Comparison of ENCODE assay signal across 9 cellular contexts in genomic region chr3:14434541-14435151, GRCh38. TPM values are rescaled to one million over a fixed set of nuclear protein-coding genes. Genes with fewer than 3 reads are reported as not detected.
DNase-seq lines count a peak whose midpoint lies in the region; ATAC-seq and TF ChIP-seq lines count a peak whose summit lies in the region.
"Had no signal": no experiment of that assay in that cellular context is flagged by ENCODE, and none has a peak within 500 bp of the region (broad histone marks: within the 10 kb centered on the region; RNA-seq: fewer than 3 reads in every experiment).

No MANE protein-coding gene starts in this region.

- H3K4me3 Mint-ChIP-seq in CD8-positive, alpha-beta memory T cell = peak overlapping the region; percentile 37 to 76 (median 67)
- H3K4me3 Mint-ChIP-seq in effector memory CD8-positive, alpha-beta T cell = peak overlapping the region; percentile 80 to 87
- no peak overlapping the region for H3K4me3 Mint-ChIP-seq in neural crest cell

- H3K36me3 Mint-ChIP-seq in CD8-positive, alpha-beta memory T cell = peaks cover 0 to 5% (median 0%) of the 10 kb centered on the region in 3 donors
- peaks cover 34% of the 10 kb centered on the region for H3K36me3 Mint-ChIP-seq in effector memory CD8-positive, alpha-beta T cell (ENCODE audit: insufficient read depth)
- H3K36me3 Mint-ChIP-seq in neural crest cell (ENCODE audit: low read depth) = no peaks in the 10 kb centered on the region

- DNase-seq in CD8-positive, alpha-beta memory T cell = no peak
- DNase-seq in NT2/D1 (ENCODE audit: low read depth, low spot score) (no peak), neural crest cell (ENCODE audit: low read depth, low spot score) (no peak), NCI-H1105 (lab: John Stamatoyannopoulos, UW) (no peak), NCI-H1436 treated with DMSO at 0.1 percent for 48 hours (lab: John Stamatoyannopoulos, UW) (no peak), lower leg skin (ENCODE audit: low spot score in 2 of 2) (no peak)
- DNase-seq in effector memory CD8-positive, alpha-beta T cell = no peak
- DNase-seq: NCI-H187 treated with DMSO at 0.1 percent for 48 hours had no signal

- no peak for ATAC-seq in effector memory CD8-positive, alpha-beta T cell (replicated peaks)
- no peak for ATAC-seq in GM18861 (IDR thresholded peaks at IDR 0.05; ENCODE audit: unreplicated experiment)

- H3K9ac ChIP-seq in NT2/D1 (ENCODE audit: insufficient read length, low read depth) = peak overlapping the region; percentile 28

- H3K27ac Mint-ChIP-seq in CD8-positive, alpha-beta memory T cell = peak overlapping the region; percentile 97 to 100 (median 100)
- peak overlapping the region; percentile 95 to 100 for H3K27ac Mint-ChIP-seq in effector memory CD8-positive, alpha-beta T cell
- peak overlapping the region; percentile 62 for H3K27ac Mint-ChIP-seq in neural crest cell (ENCODE audit: unreplicated experiment)

- peaks cover 67% of the 10 kb centered on the region for H3K4me1 ChIP-seq in CD8-positive, alpha-beta memory T cell (ENCODE audit: insufficient read depth, low read length)
- peaks cover 38% of the 10 kb centered on the region for H3K4me1 ChIP-seq in NT2/D1 (ENCODE audit: insufficient read depth, insufficient read length)

- intact Hi-C loops in lower leg skin (cut with DNase I; ENCODE audit: low total_unique reads) = no loop called here

- H3K27me3 ChIP-seq in CD8-positive, alpha-beta memory T cell (ENCODE audit: insufficient read depth, low read length, poor library complexity, severe bottlenecking) = no peaks in the 10 kb centered on the region
- no peaks in the 10 kb centered on the region for H3K27me3 ChIP-seq in NT2/D1 (ENCODE audit: insufficient read depth, insufficient read length)

- TF ChIP-seq POLR2A in lower leg skin (IDR thresholded peaks at IDR 0.05) = no peak

- 34 to 44% methylated on average over 9 to 12 of the region's 12 CpGs for WGBS in lower leg skin, 2 donors

- H3K4me3 ChIP-seq in CD8-positive, alpha-beta memory T cell (ENCODE audit: low read length) = no peak overlapping the region
- H3K4me3 ChIP-seq in NT2/D1 (ENCODE audit: insufficient read length, low read depth) (no peak overlapping the region), lower leg skin (ENCODE audit: low read depth, poor library complexity, severe bottlenecking) (no peak overlapping the region)

- no peaks in the 10 kb centered on the region for H3K9me3 Mint-ChIP-seq in CD8-positive, alpha-beta memory T cell
- H3K9me3 Mint-ChIP-seq in effector memory CD8-positive, alpha-beta T cell = no peaks in the 10 kb centered on the region
- H3K9me3 Mint-ChIP-seq in neural crest cell = no peaks in the 10 kb centered on the region

- no peaks in the 10 kb centered on the region for H3K36me3 ChIP-seq in CD8-positive, alpha-beta memory T cell (ENCODE audit: insufficient read depth, low read length)
- H3K36me3 ChIP-seq in NT2/D1 (ENCODE audit: insufficient read depth, insufficient read length, low read length) = peaks cover 48% of the 10 kb centered on the region

- POLR2A ChIA-PET in CD8-positive, alpha-beta memory T cell (lab: Charles Lee) = interaction anchor here (6.2 kb wide), 1 partner anchor 31 kb away, joined by 66 read pairs; the partner anchor contains the start of gene SLC6A6

- peaks cover 70 to 90% (median 71%) of the 10 kb centered on the region in 3 donors for H3K4me1 Mint-ChIP-seq in CD8-positive, alpha-beta memory T cell
- H3K4me1 Mint-ChIP-seq in effector memory CD8-positive, alpha-beta T cell (ENCODE audit: low read depth in 2 of 2) = peaks cover 66 to 67% of the 10 kb centered on the region in 2 donors
- peaks cover 66% of the 10 kb centered on the region for H3K4me1 Mint-ChIP-seq in neural crest cell

- H3K27ac ChIP-seq in CD8-positive, alpha-beta memory T cell (ENCODE audit: low read depth, low read length) = peak overlapping the region; percentile 93

- CTCF ChIA-PET in CD8-positive, alpha-beta memory T cell (lab: Charles Lee) = interaction anchor here (8.5 kb wide), 1 partner anchor 32 kb away, joined by 73 read pairs; the partner anchor contains the start of gene SLC6A6

- H3K9me3 ChIP-seq in CD8-positive, alpha-beta memory T cell (ENCODE audit: low read length) = no peaks in the 10 kb centered on the region
- H3K9me3 ChIP-seq in NT2/D1 (ENCODE audit: insufficient read depth, low read length) = no peaks in the 10 kb centered on the region

- H3K27me3 Mint-ChIP-seq in CD8-positive, alpha-beta memory T cell = peaks cover 0 to 3% of the 10 kb centered on the region in 2 donors
- no peaks in the 10 kb centered on the region for H3K27me3 Mint-ChIP-seq in effector memory CD8-positive, alpha-beta T cell
- H3K27me3 Mint-ChIP-seq in neural crest cell (ENCODE audit: low read depth) = no peaks in the 10 kb centered on the region

- TF ChIP-seq CTCF in neural crest cell (conservative IDR thresholded peaks at IDR 0.05) (no peak), lower leg skin (IDR thresholded peaks at IDR 0.05) (no peak)

RNA-seq across cellular contexts. Expression of gene SLC6A6, which starts 32.2 kb away (rescaled TPM):
- total RNA-seq in CD8-positive, alpha-beta memory T cell = 10 to 100 TPM; 44.5 to 44.6 TPM
- 6.6 TPM for polyA plus RNA-seq in CD8-positive, alpha-beta memory T cell
- 33.8 and 34.6 TPM in 2 replicates for total RNA-seq in neural crest cell
- total RNA-seq in lower leg skin = 100 to 1,000 TPM in 1 of 4 donors, 10 to 100 TPM in 3; 34.4 to 166 (median 55.2) TPM
